14 cellular contexts compared by ENCODE assay signal in genomic region chr16:69435977-69436729, GRCh38. TPM values are rescaled to one million over a fixed set of nuclear protein-coding genes. Genes with fewer than 3 reads are reported as not detected.
DNase-seq lines count a peak whose midpoint lies in the region; ATAC-seq, FAIRE-seq and TF ChIP-seq lines count a peak whose summit lies in the region.
"Had no signal": no experiment of that assay in that cellular context is flagged by ENCODE, and none has a peak within 500 bp of the region (broad histone marks: within the 10 kb centered on the region; RNA-seq: fewer than 3 reads in every experiment).

No MANE protein-coding gene starts in this region.

- H3K36me3 Mint-ChIP-seq in mesothelial cell of epicardium = peaks cover 32% of the 10 kb centered on the region

- H3K27me3 Mint-ChIP-seq in mesothelial cell of epicardium (ENCODE audit: low read depth) = no peaks in the 10 kb centered on the region

- peak overlapping the region; percentile 81 for H3K27ac Mint-ChIP-seq in mesothelial cell of epicardium
- H3K27ac Mint-ChIP-seq: activated T-helper 2 cell treated with anti-CD3 and anti-CD28 coated beads, Interferon-gamma antibody, Interleukin-2, Interleukin-4, amounts not matched to agents 10 μg/mL and 5 μg/mL and 100 μg/mL, durations not matched to agents 14 hours and 24 hours and 36 hours had no signal

- peaks cover 4% of the 10 kb centered on the region for H3K9me3 Mint-ChIP-seq in mesothelial cell of epicardium
- H3K9me3 Mint-ChIP-seq: activated T-helper 2 cell treated with anti-CD3 and anti-CD28 coated beads, Interferon-gamma antibody, Interleukin-2, Interleukin-4, amounts not matched to agents 10 μg/mL and 5 μg/mL and 100 μg/mL, durations not matched to agents 14 hours and 24 hours and 36 hours had no signal

- FAIRE-seq in H54 (lab: Jason Lieb, UNC) = peak; percentile 15
- FAIRE-seq: islet of Langerhans had no signal

- peaks cover 21% of the 10 kb centered on the region for H3K4me1 Mint-ChIP-seq in mesothelial cell of epicardium

- TF ChIP-seq POLR2A in H54 (IDR thresholded peaks at IDR 0.05; ENCODE audit: low read depth, low read length) = no peak

- DNase-seq in NCI-H1417 (lab: John Stamatoyannopoulos, UW) (peak in 2 of 3 experiments; percentile 21 to 60), NCI-H1417 treated with DMSO at 0.1 percent for 48 hours (lab: John Stamatoyannopoulos, UW) (no peak), H54 (ENCODE audit: insufficient read length, low spot score) (no peak), RWPE1 (ENCODE audit: low spot score) (no peak), mesothelial cell of epicardium (ENCODE audit: low spot score in 2 of 2, unreplicated experiment in 2 of 2) (no peak), retina (no peak), RKO (ENCODE audit: low spot score) (no peak)
- DNase-seq: 8988T; DND-41; NCI-H1694 treated with DMSO at 0.1 percent for 48 hours; stimulated activated CD4-positive, alpha-beta T cell treated with anti-CD3 and anti-CD28 coated beads, Interleukin-15, amount 100 ng/mL, for 24 hours had no signal

- no peak for ATAC-seq in GM19351 (IDR thresholded peaks at IDR 0.05; ENCODE audit: unreplicated experiment)

- TF ChIP-seq CTCF in RWPE1 (conservative IDR thresholded peaks at IDR 0.05; ENCODE audit: low read depth) (no peak), mesothelial cell of epicardium (IDR thresholded peaks at IDR 0.05; ENCODE audit: unreplicated experiment) (no peak)

- CTCF ChIA-PET in RWPE1 (lab: Yijun Ruan, JAX) = no interaction called here

- H3K4me3 Mint-ChIP-seq in mesothelial cell of epicardium = no peak overlapping the region

- H3K27ac ChIP-seq in RWPE1 = peak overlapping the region; percentile 2; the same call in 1 of the 2 replicates

- POLR2A ChIA-PET in RWPE1 (lab: Yijun Ruan, JAX; ENCODE audit: low non-redundant PET) = interaction anchor here (0.6 kb wide), 1 partner anchor 14 kb away, joined by 4 read pairs; no protein-coding TSS in a partner anchor

RNA-seq across cellular contexts. Expression of gene CYB5B, which starts 11.7 kb away (rescaled TPM):
- total RNA-seq in mesothelial cell of epicardium = 96.6 to 102 TPM (median 101 TPM) in 3 replicates

RNA-seq across cellular contexts. Expression of gene TERF2, which starts 50.3 kb away (rescaled TPM):
- total RNA-seq in mesothelial cell of epicardium = 36.8 to 42.4 TPM (median 39.2 TPM) in 3 replicates

Comparison
In these comparisons a context has a peak if more than half of its experiments do, and no peak if none do; other contexts are left out.
1. DNase-seq: peak in NCI-H1417 (2 of 3); none in NCI-H1417 treated with DMSO at 0.1 percent for 48 hours (single experiment), H54 (single experiment), RWPE1 (single experiment), mesothelial cell of epicardium (0 of 2), retina (single experiment) and RKO (single experiment).